In genomic region chr9:126440938-126441337, GRCh38 we compare ENCODE assay signal across 14 cellular contexts.
DNase-seq lines count a peak whose midpoint lies in the region; ATAC-seq and TF ChIP-seq lines count a peak whose summit lies in the region.
"Had no signal": no experiment of that assay in that cellular context is flagged by ENCODE, and none has a peak within 500 bp of the region (broad histone marks: within the 10 kb centered on the region; RNA-seq: fewer than 3 reads in every experiment).

No MANE protein-coding gene starts in this region.

- peaks cover 0 to 8% (median 0%) of the 10 kb centered on the region in 9 donors for H3K36me3 ChIP-seq in heart left ventricle
- no peaks in the 10 kb centered on the region for H3K36me3 ChIP-seq in OCI-LY7 (ENCODE audit: insufficient read depth, low read length)

- 90 to 95% (median 92%) methylated on average over 11 of the region's 11 CpGs for WGBS in heart left ventricle, 4 donors

- no peak overlapping the region for H2AFZ ChIP-seq in OCI-LY7 (ENCODE audit: low read length)

- no peak for ATAC-seq in heart left ventricle
- no peak for ATAC-seq in HG02970 (IDR thresholded peaks at IDR 0.05; ENCODE audit: low FRiP score, unreplicated experiment)
- no peak for ATAC-seq in GM18498 (IDR thresholded peaks at IDR 0.05; ENCODE audit: unreplicated experiment)
- ATAC-seq: effector memory CD8-positive, alpha-beta T cell; HepG2 had no signal

- POLR2A ChIA-PET in OCI-LY7 (lab: Charles Lee): no interaction called here

- no peak overlapping the region for H3K4me3 ChIP-seq in AG09309 (ENCODE audit: control insufficient read depth, low read depth, low read length)
- no peak overlapping the region for H3K4me3 ChIP-seq in coronary artery
- no peak overlapping the region for H3K4me3 ChIP-seq in heart left ventricle
- no peak overlapping the region for H3K4me3 ChIP-seq in OCI-LY7 (ENCODE audit: low read depth, low read length, poor library complexity, severe bottlenecking)
- H3K4me3 ChIP-seq: spleen had no signal

- no peaks in the 10 kb centered on the region for H3K9me3 ChIP-seq in heart left ventricle
- no peaks in the 10 kb centered on the region for H3K9me3 ChIP-seq in OCI-LY7 (ENCODE audit: low read length)
- H3K9me3 ChIP-seq: spleen had no signal

- intact Hi-C loops in heart left ventricle (cut with DNase I) (no loop called here), OCI-LY7 (cut with micrococcal nuclease; ENCODE audit: unreplicated experiment) (no loop called here)

- no peaks in the 10 kb centered on the region for H3K9me2 ChIP-seq in OCI-LY7 (ENCODE audit: insufficient read depth, low read length)

- TF ChIP-seq CTCF in AG09309 (IDR thresholded peaks at IDR 0.05; ENCODE audit: control insufficient read depth, insufficient read depth, low read depth, low read length, missing control alignments): no peak
- TF ChIP-seq CTCF in coronary artery (IDR thresholded peaks at IDR 0.05): no peak
- TF ChIP-seq CTCF in heart left ventricle (IDR thresholded peaks at IDR 0.05): no peak
- no peak for TF ChIP-seq CTCF in OCI-LY7 (conservative IDR thresholded peaks at IDR 0.05; ENCODE audit: low read length)

- H3K27ac ChIP-seq in coronary artery: no peak overlapping the region
- no peak overlapping the region for H3K27ac ChIP-seq in heart left ventricle
- H3K27ac ChIP-seq in OCI-LY7 (ENCODE audit: low read depth, low read length, poor library complexity, severe bottlenecking): no peak overlapping the region
- H3K27ac ChIP-seq: spleen had no signal

- H3K4me1 ChIP-seq in heart left ventricle (no peaks in the 10 kb centered on the region), OCI-LY7 (ENCODE audit: insufficient read depth, low read length, poor library complexity, severe bottlenecking) (no peaks in the 10 kb centered on the region)

- CTCF ChIA-PET in OCI-LY7 (lab: Charles Lee; ENCODE audit: unreplicated experiment): no interaction called here

- no TSS peak for BruUV-seq in OCI-LY7 (replicated peaks; lab: Mats Ljungman, UMichigan)

- no peak for TF ChIP-seq POLR2A in heart left ventricle (IDR thresholded peaks at IDR 0.05)

- no peaks in the 10 kb centered on the region for H4K20me1 ChIP-seq in OCI-LY7 (ENCODE audit: insufficient read depth, low read length)

- no peak overlapping the region for H3K4me2 ChIP-seq in OCI-LY7 (ENCODE audit: low read length)

- H3K27me3 ChIP-seq in heart left ventricle: no peaks in the 10 kb centered on the region
- H3K27me3 ChIP-seq: spleen had no signal

- DNase-seq in AG09309 (ENCODE audit: low read depth) (peak; percentile 17), M059J (ENCODE audit: low read depth) (peak; percentile 63), coronary artery (ENCODE audit: low spot score) (peak; percentile 7), myocyte (ENCODE audit: low read depth) (peak; percentile 79), heart left ventricle (no peak), OCI-LY7 (ENCODE audit: low spot score) (no peak)
- DNase-seq: effector memory CD8-positive, alpha-beta T cell; GDM1; GOT3; NCI-H226; spleen had no signal

- no peaks in the 10 kb centered on the region for H3K79me2 ChIP-seq in OCI-LY7 (ENCODE audit: insufficient read depth, low read depth, low read length)

Comparison
In these comparisons a context has a peak if more than half of its experiments do, and no peak if none do; other contexts are left out.
1. DNase-seq: peak in AG09309 (single experiment), M059J (single experiment), coronary artery (single experiment) and myocyte (single experiment); none in heart left ventricle (0 of 5) and OCI-LY7 (single experiment).